21 cellular contexts compared by ENCODE assay signal in the genomic region with DNA sequence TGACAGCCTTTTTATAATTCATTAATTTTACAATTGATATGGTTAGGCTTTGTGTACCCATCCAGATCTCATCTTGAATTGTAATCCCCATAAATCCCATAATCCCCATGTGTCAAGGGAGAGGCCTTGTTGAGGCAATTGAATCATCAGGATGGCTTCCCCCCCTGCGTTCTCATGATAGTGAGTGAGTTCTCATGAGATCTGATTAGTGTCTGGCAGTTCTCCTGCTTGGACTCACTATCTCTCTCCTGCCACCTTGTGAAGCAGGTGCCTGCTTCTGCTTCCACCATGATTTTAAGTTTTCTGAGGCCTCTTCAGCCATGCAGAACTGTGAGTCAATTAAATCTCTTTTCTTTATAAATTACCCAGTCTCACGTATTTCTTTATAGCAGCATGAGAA.
"Had no signal": no experiment of that assay in that cellular context is flagged by ENCODE, and none has a peak within 500 bp of the region (broad histone marks: within the 10 kb centered on the region; RNA-seq: fewer than 3 reads in every experiment).

No MANE protein-coding gene starts in this region.

- H3K9me3 ChIP-seq: colonic mucosa, left ventricle myocardium inferior, lower lobe of right lung, ovary, right atrium auricular region, sigmoid colon had no signal

- ATAC-seq: heart right ventricle; left cardiac atrium; lower lobe of right lung; natural killer cell treated with Interleukin-12 subunit alpha and Interleukin-12 subunit beta and Interleukin-15 and Interleukin-18, amount 100 ng/mL, for 72 hours; stimulated activated naive B cell treated with anti-CD40 and anti-IgM and Interleukin-4, amounts not matched to agents 10 μg/mL and 1 μg/mL and 100 μg/mL, for 72 hours had no signal

- H3K4me1 ChIP-seq: colonic mucosa, heart right ventricle, left ventricle myocardium inferior, lower lobe of right lung, neural progenitor cell, right atrium auricular region, sigmoid colon had no signal

- H3K4me2 ChIP-seq: neural progenitor cell had no signal

- H3K9me3 Mint-ChIP-seq: neural progenitor cell; stimulated activated naive B cell treated with anti-CD40 and anti-IgM and Interleukin-4, amounts not matched to agents 10 μg/mL and 1 μg/mL and 100 μg/mL, for 72 hours had no signal

- H2AFZ ChIP-seq: neural progenitor cell had no signal

- H3K27me3 Mint-ChIP-seq: memory B cell; natural killer cell treated with Interleukin-12 subunit alpha and Interleukin-12 subunit beta and Interleukin-15 and Interleukin-18, amount 100 ng/mL, for 72 hours; stimulated activated naive B cell treated with anti-CD40 and anti-IgM and Interleukin-4, amounts not matched to agents 10 μg/mL and 1 μg/mL and 100 μg/mL, for 72 hours had no signal

- H3K27ac ChIP-seq: colonic mucosa, heart right ventricle, left ventricle myocardium inferior, lower lobe of right lung, neural progenitor cell, ovary, right atrium auricular region, sigmoid colon, skin epidermis had no signal

- H3K4me1 Mint-ChIP-seq: memory B cell; stimulated activated naive B cell treated with anti-CD40 and anti-IgM and Interleukin-4, amounts not matched to agents 10 μg/mL and 1 μg/mL and 100 μg/mL, for 72 hours had no signal

- DNase-seq: colonic mucosa; dermis blood vessel endothelial cell; foreskin melanocyte; heart right ventricle; kidney; left cardiac atrium; left ventricle myocardium inferior; lower lobe of right lung; midbrain; nucleus accumbens; ovary; sigmoid colon; stimulated activated CD4-positive, alpha-beta T cell treated with anti-CD3 and anti-CD28 coated beads, Interleukin-2, amount 100 ng/mL, for 24 hours; stimulated activated CD4-positive, alpha-beta T cell treated with anti-CD3 and anti-CD28 coated beads, Interleukin-4, amount 100 ng/mL, for 4 hours; stimulated activated naive B cell treated with anti-CD40 and anti-IgM and Interleukin-4, amounts not matched to agents 10 μg/mL and 1 μg/mL and 100 μg/mL, for 72 hours; trophoblast cell had no signal

- H3K27me3 ChIP-seq: colonic mucosa, heart right ventricle, neural progenitor cell, ovary, right atrium auricular region, sigmoid colon had no signal

- H3K4me3 Mint-ChIP-seq: memory B cell; natural killer cell treated with Interleukin-12 subunit alpha and Interleukin-12 subunit beta and Interleukin-15 and Interleukin-18, amount 100 ng/mL, for 72 hours; neural progenitor cell; stimulated activated naive B cell treated with anti-CD40 and anti-IgM and Interleukin-4, amounts not matched to agents 10 μg/mL and 1 μg/mL and 100 μg/mL, for 72 hours had no signal

- H3K36me3 ChIP-seq: colonic mucosa, heart right ventricle, left ventricle myocardium inferior, lower lobe of right lung, neural progenitor cell, ovary, right atrium auricular region, sigmoid colon had no signal

- H3K9ac ChIP-seq: neural progenitor cell had no signal

- H3K27ac Mint-ChIP-seq: memory B cell; natural killer cell treated with Interleukin-12 subunit alpha and Interleukin-12 subunit beta and Interleukin-15 and Interleukin-18, amount 100 ng/mL, for 72 hours; neural progenitor cell; stimulated activated naive B cell treated with anti-CD40 and anti-IgM and Interleukin-4, amounts not matched to agents 10 μg/mL and 1 μg/mL and 100 μg/mL, for 72 hours had no signal

- H3K4me3 ChIP-seq: colonic mucosa, heart right ventricle, left ventricle myocardium inferior, lower lobe of right lung, neural progenitor cell, ovary, right atrium auricular region, sigmoid colon, skin epidermis had no signal

- H3K36me3 Mint-ChIP-seq: memory B cell; natural killer cell treated with Interleukin-12 subunit alpha and Interleukin-12 subunit beta and Interleukin-15 and Interleukin-18, amount 100 ng/mL, for 72 hours; neural progenitor cell; stimulated activated naive B cell treated with anti-CD40 and anti-IgM and Interleukin-4, amounts not matched to agents 10 μg/mL and 1 μg/mL and 100 μg/mL, for 72 hours had no signal
